In the genomic region with DNA sequence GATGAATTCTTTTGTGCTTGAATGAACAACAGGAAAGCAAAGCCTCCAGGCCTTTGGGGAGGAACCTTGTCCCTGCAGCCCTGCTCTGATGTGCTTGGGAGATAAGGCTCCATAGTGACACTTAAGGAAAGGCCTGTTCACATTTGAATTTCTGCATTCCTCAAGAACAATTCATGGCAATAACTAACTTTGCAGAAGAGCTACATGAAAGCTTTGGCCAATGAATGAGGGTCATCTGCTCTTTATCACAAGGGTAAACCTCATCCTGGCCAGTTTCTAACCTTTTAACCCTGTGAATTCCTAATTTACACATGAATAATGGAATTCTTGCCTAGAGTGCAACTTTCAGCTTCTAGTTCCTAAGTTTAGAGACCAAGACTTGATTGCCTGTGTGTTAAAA, we compare ENCODE assay signal across 18 cellular contexts. TPM values are rescaled to one million over a fixed set of nuclear protein-coding genes. Genes with fewer than 3 reads are reported as not detected.
DNase-seq lines count a peak whose midpoint lies in the region; ATAC-seq, FAIRE-seq and TF ChIP-seq lines count a peak whose summit lies in the region.
"Had no signal": no experiment of that assay in that cellular context is flagged by ENCODE, and none has a peak within 500 bp of the region (broad histone marks: within the 10 kb centered on the region; RNA-seq: fewer than 3 reads in every experiment).

No MANE protein-coding gene starts in this region.

- no peak overlapping the region for H2AFZ ChIP-seq in HepG2 (ENCODE audit: low read length)
- H2AFZ ChIP-seq: GM23248 had no signal

- ATAC-seq in HepG2 (no peak), right lobe of liver (no peak), upper lobe of right lung (peak; percentile 33), HG03457 (IDR thresholded peaks at IDR 0.05; ENCODE audit: unreplicated experiment) (no peak), HG03565 (IDR thresholded peaks at IDR 0.05; ENCODE audit: unreplicated experiment) (no peak)
- ATAC-seq: gastroesophageal sphincter; stimulated activated memory B cell treated with anti-CD40 and anti-IgM and Interleukin-4, amounts not matched to agents 10 μg/mL and 1 μg/mL and 100 μg/mL, for 72 hours had no signal

- in situ Hi-C loops in HepG2 (cut with HindIII; ENCODE audit: extremely low pct_ligation_motif_present, low pct_unique_long_range_greater_than_20kb): no loop called here

- TF ChIP-seq CTCF in HepG2 (CRISPR knock-in tag; IDR thresholded peaks at IDR 0.05): no peak
- no peak for TF ChIP-seq CTCF in right lobe of liver (IDR thresholded peaks at IDR 0.05)
- no peak for TF ChIP-seq CTCF in upper lobe of right lung (IDR thresholded peaks at IDR 0.05)
- TF ChIP-seq CTCF in breast epithelium (IDR thresholded peaks at IDR 0.05): no peak

- DNase-seq in HepG2 (ENCODE audit: low spot score) (no peak), right lobe of liver (no peak), amniotic epithelial cell (ENCODE audit: low read depth) (peak; percentile 69), kidney glomerular epithelial cell (lab: John Stamatoyannopoulos, UW) (peak; percentile 51), upper lobe of right lung (no peak), breast epithelium (ENCODE audit: low spot score in 2 of 2) (no peak)
- DNase-seq: cortex of kidney, GM23248, NCI-H1417, NCI-H524 treated with DMSO at 0.1 percent for 48 hours, Peyer's patch, posterior cingulate gyrus had no signal

- H3K4me2 ChIP-seq in HepG2 (ENCODE audit: low read depth, low read length): no peak overlapping the region

- H4K20me1 ChIP-seq in HepG2 (ENCODE audit: insufficient read depth, low read length): no peaks in the 10 kb centered on the region; the same call in 1 of the 2 replicates

- no peaks in the 10 kb centered on the region for H3K9me3 ChIP-seq in HepG2 (ENCODE audit: low read length)
- no peaks in the 10 kb centered on the region for H3K9me3 ChIP-seq in right lobe of liver
- no peaks in the 10 kb centered on the region for H3K9me3 ChIP-seq in upper lobe of right lung
- no peaks in the 10 kb centered on the region for H3K9me3 ChIP-seq in breast epithelium
- H3K9me3 ChIP-seq: gastroesophageal sphincter, Peyer's patch had no signal

- no peak overlapping the region for H3K27ac ChIP-seq in HepG2 (ENCODE audit: extremely low read length, insufficient read depth, low read length)
- H3K27ac ChIP-seq in right lobe of liver: no peak overlapping the region
- no peak overlapping the region for H3K27ac ChIP-seq in upper lobe of right lung
- no peak overlapping the region for H3K27ac ChIP-seq in breast epithelium
- H3K27ac ChIP-seq: gastroesophageal sphincter, GM23248, Peyer's patch, VCaP had no signal

- no peaks in the 10 kb centered on the region for H3K27me3 ChIP-seq in HepG2 (ENCODE audit: control insufficient read depth in 1 of 2, insufficient read depth in 2 of 2, low read length in 2 of 2)
- peaks cover 0 to 7% of the 10 kb centered on the region in 2 donors for H3K27me3 ChIP-seq in right lobe of liver
- no peaks in the 10 kb centered on the region for H3K27me3 ChIP-seq in upper lobe of right lung
- no peaks in the 10 kb centered on the region for H3K27me3 ChIP-seq in breast epithelium
- H3K27me3 ChIP-seq: Peyer's patch had no signal

- TF ChIP-seq RAD21 in HepG2 (CRISPR knock-in tag; IDR thresholded peaks at IDR 0.05): no peak

- H3K36me3 ChIP-seq in HepG2 (replicated peaks in 1 of 2; ENCODE audit: control insufficient read depth in 1 of 2, insufficient read depth in 2 of 2, low read length in 2 of 2) (peaks cover 0 to 5% of the 10 kb centered on the region in 2 experiments; a peak in 1 of 5 replicates), right lobe of liver (no peaks in the 10 kb centered on the region), upper lobe of right lung (no peaks in the 10 kb centered on the region), breast epithelium (no peaks in the 10 kb centered on the region)
- H3K36me3 ChIP-seq: gastroesophageal sphincter, Peyer's patch had no signal

- TF ChIP-seq POLR2A in HepG2 (IDR thresholded peaks at IDR 0.05; ENCODE audit: insufficient read depth in 1 of 2, low read depth in 2 of 2, low read length in 2 of 2) (no peak), right lobe of liver (IDR thresholded peaks at IDR 0.05) (no peak), breast epithelium (IDR thresholded peaks at IDR 0.05) (no peak)

- BruUV-seq in HepG2 (replicated peaks; lab: Mats Ljungman, UMichigan): no TSS peak

- H3K79me2 ChIP-seq in HepG2 (ENCODE audit: insufficient read depth, low read length): peaks cover 29% of the 10 kb centered on the region

- H3K4me1 ChIP-seq in HepG2 (ENCODE audit: insufficient read depth, low read length) (peaks cover 40% of the 10 kb centered on the region), right lobe of liver (peaks cover 0 to 9% (median 0%) of the 10 kb centered on the region in 4 donors), upper lobe of right lung (peaks cover 4% of the 10 kb centered on the region), breast epithelium (peaks cover 0 to 7% of the 10 kb centered on the region in 2 donors)

- no peak overlapping the region for H3K9ac ChIP-seq in HepG2 (ENCODE audit: insufficient read depth, low read depth, low read length)
- H3K9ac ChIP-seq: GM23248 had no signal

- TF ChIP-seq EP300 in HepG2 (IDR thresholded peaks at IDR 0.05; ENCODE audit: low read depth in 2 of 2, low read length in 2 of 2): no peak
- no peak for TF ChIP-seq EP300 in HepG2 (CRISPR knock-in tag; IDR thresholded peaks at IDR 0.05; ENCODE audit: borderline replicate concordance)

- H3K4me3 ChIP-seq in HepG2 (replicated peaks in 1 of 3; ENCODE audit: insufficient read depth in 1 of 3, low read depth in 2 of 3, low read length in 3 of 3) (no peak overlapping the region), right lobe of liver (no peak overlapping the region), upper lobe of right lung (no peak overlapping the region), breast epithelium (no peak overlapping the region)
- H3K4me3 ChIP-seq: gastroesophageal sphincter, GM23248, lung, Peyer's patch had no signal

- FAIRE-seq in HepG2 (lab: Jason Lieb, UNC): no peak

- CTCF ChIA-PET in HepG2 (lab: Yijun Ruan, JAX; ENCODE audit: low intra/inter-chr PET ratio, low total read pairs): no interaction called here

- POLR2A ChIA-PET in HepG2 (lab: Yijun Ruan, JAX): no interaction called here

- intact Hi-C loops in HepG2 (cut with micrococcal nuclease; ENCODE audit: unreplicated experiment): loop anchor here (10.0 kb wide), 1 partner anchor 53 kb away; no protein-coding TSS in a partner anchor
- intact Hi-C loops in right lobe of liver (cut with DNase I): no loop called here
- intact Hi-C loops in upper lobe of right lung (cut with DNase I): no loop called here
- intact Hi-C loops in breast epithelium (cut with DNase I; ENCODE audit: low total_unique reads): loop anchor here (10.0 kb wide), 1 partner anchor 53 kb away; no protein-coding TSS in a partner anchor

TF ChIP-seq in HepG2, 621 proteins besides CTCF, POLR2A, EP300 and RAD21 (continues in another document):
- TF ChIP-seq ZNF652 (CRISPR knock-in tag; IDR thresholded peaks at IDR 0.05; ENCODE audit: borderline replicate concordance, low read depth): peak; percentile 43; the same call in 1 of the 2 replicates

RNA-seq across cellular contexts. Expression of a gene that starts 5.6 kb away (rescaled TPM):
- total RNA-seq in HepG2 (2016; rRNA removed; fragmentation: Illumina TruSeq; extraction: Trizol): 17.1 and 22.3 TPM in 2 replicates
- total RNA-seq in HepG2 (2016; cell fraction: cytosol; rRNA removed; fragmentation: Illumina TruSeq; extraction: Trizol; ENCODE audit: low read depth): 2.3 and 2.9 TPM in 2 replicates
- total RNA-seq in HepG2 (2016; cell fraction: insoluble cytoplasmic fraction; rRNA removed; fragmentation: Illumina TruSeq; extraction: Trizol): 17.1 and 19.9 TPM in 2 replicates
- total RNA-seq in HepG2 (2016; cell fraction: membrane; rRNA removed; fragmentation: Illumina TruSeq; extraction: Trizol): 6.8 and 7.4 TPM in 2 replicates
- total RNA-seq in HepG2 (2016; cell fraction: nucleus; rRNA removed; fragmentation: Illumina TruSeq; extraction: Trizol): 37.3 and 41.9 TPM in 2 replicates
- 9.7 and 13.2 TPM in 2 replicates for polyA plus RNA-seq in HepG2 (2011; rRNA removed)
- polyA plus RNA-seq in HepG2 (2011; cell fraction: cytosol; rRNA removed): 6.9 and 9.7 TPM in 2 replicates
- 7.0 and 7.1 TPM in 2 replicates for polyA plus RNA-seq in HepG2 (2011; cell fraction: nucleus; rRNA removed)
- 11.5 and 14.3 TPM in 2 replicates for polyA plus RNA-seq in HepG2 (2012)
- polyA plus RNA-seq in HepG2 (2016; cell fraction: cytosol; fragmentation: Illumina TruSeq; extraction: Trizol; ENCODE audit: low read depth): 1.2 and 1.6 TPM in 2 replicates
- polyA plus RNA-seq in HepG2 (2016; cell fraction: insoluble cytoplasmic fraction; fragmentation: Illumina TruSeq; extraction: Trizol; ENCODE audit: low read depth): 7.2 TPM in 2 replicates
- polyA plus RNA-seq in HepG2 (2016; cell fraction: membrane; fragmentation: Illumina TruSeq; extraction: Trizol; ENCODE audit: low read depth): 1.9 TPM in 2 replicates
- polyA plus RNA-seq in HepG2 (2016; cell fraction: nucleus; fragmentation: Illumina TruSeq; extraction: Trizol; ENCODE audit: insufficient read depth, low read depth): 13.3 and 15.6 TPM in 2 replicates
- 13.5 and 48.7 TPM in 2 replicates for polyA minus RNA-seq in HepG2 (2011; rRNA and poly(A)+ RNA removed; ENCODE audit: low replicate concordance)
- 36.5 and 37.5 TPM in 2 replicates for polyA minus RNA-seq in HepG2 (2011; cell fraction: cytosol; rRNA and poly(A)+ RNA removed)
- polyA minus RNA-seq in HepG2 (2011; cell fraction: nucleus; rRNA and poly(A)+ RNA removed): 48.2 and 59.2 TPM in 2 replicates
- total RNA-seq in right lobe of liver: under 1 TPM; 0.06 to 0.22 (median 0.12) TPM
- 8.6 TPM for total RNA-seq in upper lobe of right lung
- 10 to 100 TPM in 1 of 3 donors, 1 to 10 TPM in 2; 5.2 to 11.6 (median 5.8) TPM for total RNA-seq in breast epithelium
- polyA plus RNA-seq: GM23248 had no signal

Comparison
In these comparisons a context has a peak if more than half of its experiments do, and no peak if none do; other contexts are left out.
1. intact Hi-C loops: an anchor here in HepG2 (10.0 kb wide) and breast epithelium (10.0 kb wide); none called in right lobe of liver and upper lobe of right lung.
2. DNase-seq: peak in amniotic epithelial cell (single experiment) and kidney glomerular epithelial cell (single experiment); none in HepG2 (single experiment), right lobe of liver (0 of 3), upper lobe of right lung (single experiment) and breast epithelium (0 of 2).